In the genomic region with DNA sequence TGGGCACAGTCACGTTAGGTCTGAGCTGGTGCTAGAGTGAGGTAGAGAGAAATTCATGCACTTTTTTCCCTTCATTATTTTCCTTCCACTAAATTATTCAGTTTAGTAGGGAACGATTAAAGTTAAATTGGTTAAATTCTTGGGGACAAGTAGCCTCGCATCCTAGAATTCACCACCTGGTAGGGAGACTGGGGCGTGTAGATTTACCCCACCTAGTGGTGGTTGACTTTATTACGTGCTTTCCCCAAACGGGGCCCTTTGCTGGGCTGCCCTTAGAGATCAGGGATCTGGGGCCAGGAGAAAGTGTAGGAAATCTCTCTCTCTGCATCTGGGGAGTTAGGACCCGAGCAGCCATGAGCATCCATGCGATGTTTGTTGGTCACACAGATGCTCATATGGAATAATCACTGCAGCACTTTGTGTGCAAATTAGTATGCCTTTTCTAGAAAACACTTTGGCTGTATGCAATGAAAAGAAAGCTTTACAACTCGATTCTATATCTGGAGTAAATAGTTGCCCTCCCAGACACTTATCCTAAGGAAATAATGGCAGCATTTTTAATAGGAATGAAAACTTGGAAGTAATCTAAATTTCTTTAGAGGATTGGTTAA, we compare ENCODE assay signal across 8 cellular contexts.
DNase-seq lines count a peak whose midpoint lies in the region; ATAC-seq, FAIRE-seq and TF ChIP-seq lines count a peak whose summit lies in the region.

No MANE protein-coding gene starts in this region.

- peak; percentile 75 for ATAC-seq in PC-3

- 0 out of 2 replicates have a peak overlapping the region, but pooled peaks have one; percentile 7 for H3K4me2 ChIP-seq in PC-3 (ENCODE audit: low read length)
- H3K4me2 ChIP-seq in H1 (ENCODE audit: insufficient read depth in 1 of 2, low read depth in 2 of 2, low read length in 2 of 2), result no peak overlapping the region
- no peak overlapping the region for H3K4me2 ChIP-seq in neural progenitor cell

- H3K79me2 ChIP-seq in PC-3 (ENCODE audit: low read length) (no peaks in the 10 kb centered on the region), H1 (ENCODE audit: control insufficient read depth in 1 of 2, insufficient read depth in 2 of 2, low read length in 2 of 2) (no peaks in the 10 kb centered on the region), neural progenitor cell (ENCODE audit: low read depth) (no peaks in the 10 kb centered on the region)

- H4K5ac ChIP-seq in H1 (ENCODE audit: insufficient read length, low read depth, low read length), result no peak overlapping the region

- POLR2A ChIA-PET in PC-3 (lab: Charles Lee; ENCODE audit: unreplicated experiment), result no interaction called here
- POLR2A ChIA-PET in H1 (lab: Charles Lee; ENCODE audit: partially characterized antibody), result no interaction called here

- no peak overlapping the region for H3K23ac ChIP-seq in H1 (ENCODE audit: insufficient read length)

- no peak overlapping the region for H3K56ac ChIP-seq in H1 (replicated peaks; ENCODE audit: insufficient read length, low read depth, low read length)

- H2AFZ ChIP-seq in PC-3 (ENCODE audit: low read length) (no peak overlapping the region), H1 (ENCODE audit: low read length) (no peak overlapping the region), neural progenitor cell (replicated peaks) (peak overlapping the region; percentile 29)

- H2BK20ac ChIP-seq in H1 (ENCODE audit: low read length), result no peak overlapping the region

- TF ChIP-seq POLR2A in H1 (IDR thresholded peaks at IDR 0.05; ENCODE audit: control extremely low read depth in 1 of 2, low read depth in 2 of 2, low read length in 2 of 2), result no peak

- H3K18ac ChIP-seq in H1 (ENCODE audit: extremely low read depth, low read length), result no peak overlapping the region

- H3K79me1 ChIP-seq in H1 (ENCODE audit: low read depth, low read length), result no peaks in the 10 kb centered on the region

- H3K9me3 Mint-ChIP-seq in neural progenitor cell, result no peaks in the 10 kb centered on the region

- H2BK120ac ChIP-seq in H1 (replicated peaks; ENCODE audit: low read depth, low read length), result no peak overlapping the region

- no peak for TF ChIP-seq EP300 in H1 (IDR thresholded peaks at IDR 0.05; ENCODE audit: borderline replicate concordance in 1 of 2, low read depth in 2 of 2, low read length in 2 of 2)

- no peak overlapping the region for H3K27ac Mint-ChIP-seq in neural progenitor cell

- no peaks in the 10 kb centered on the region for H3K23me2 ChIP-seq in H1 (ENCODE audit: low read depth, low read length)

- H3K14ac ChIP-seq in H1 (ENCODE audit: insufficient read length), result no peak overlapping the region

- no peak overlapping the region for H3K27ac ChIP-seq in PC-3 (ENCODE audit: low read length)
- H3K27ac ChIP-seq in H1 (ENCODE audit: low read depth, low read length), result no peak overlapping the region
- no peak overlapping the region for H3K27ac ChIP-seq in neural progenitor cell

- H2BK15ac ChIP-seq in H1 (ENCODE audit: low read length), result no peak overlapping the region

- no peak overlapping the region for H3K4me3 Mint-ChIP-seq in neural progenitor cell

- FAIRE-seq in H1 (lab: Jason Lieb, UNC), result peak; percentile 62

- no peak overlapping the region for H4K91ac ChIP-seq in H1 (replicated peaks; ENCODE audit: insufficient read length, low read length)

- no peaks in the 10 kb centered on the region for H3K36me3 Mint-ChIP-seq in neural progenitor cell

- no peaks in the 10 kb centered on the region for H3K9me3 ChIP-seq in PC-3 (ENCODE audit: low read length)
- H3K9me3 ChIP-seq in H1 (ENCODE audit: insufficient read depth in 2 of 2, low read depth in 1 of 2, low read length in 1 of 2), result no peaks in the 10 kb centered on the region
- H3K9me3 ChIP-seq in neural progenitor cell (ENCODE audit: low read depth), result no peaks in the 10 kb centered on the region

- H2BK5ac ChIP-seq in H1 (ENCODE audit: low read depth, low read length), result no peak overlapping the region

- no peak overlapping the region for H4K8ac ChIP-seq in H1 (ENCODE audit: extremely low read depth, insufficient read depth, low read length)

- no peak overlapping the region for H3K4ac ChIP-seq in H1 (replicated peaks; ENCODE audit: insufficient read length, low read depth, low read length)

- no peaks in the 10 kb centered on the region for H3K4me1 Mint-ChIP-seq in neural progenitor cell

- no TSS peak for BruUV-seq in PC-3 (replicated peaks; lab: Mats Ljungman, UMichigan)

- DNase-seq in NCI-H524 (lab: John Stamatoyannopoulos, UW) (peak; percentile 20 to 55), NCI-H524 treated with DMSO at 0.1 percent for 48 hours (lab: John Stamatoyannopoulos, UW) (no peak), H7 (peak; percentile 87), PC-3 (peak; percentile 64), H1 (ENCODE audit: low read depth in 1 of 2, low spot score in 2 of 2) (peak; percentile 36 to 77), neural progenitor cell (ENCODE audit: low spot score) (peak; percentile 60), cortex of kidney (lab: John Stamatoyannopoulos, UW) (no peak), NCI-H1048 (lab: John Stamatoyannopoulos, UW) (no peak)

- H3F3A ChIP-seq in PC-3 (ENCODE audit: low read length, unreplicated experiment) (no peaks in the 10 kb centered on the region), neural progenitor cell (ENCODE audit: low read depth) (no peaks in the 10 kb centered on the region)

- CTCF ChIA-PET in PC-3 (lab: Charles Lee) (no interaction called here), H1 (lab: Charles Lee; ENCODE audit: partially characterized antibody) (interaction anchor here (0.6 to 12.3 kb wide), 25 partner anchors 7 to 358 kb away, joined by 3 to 138 read pairs (median 3); no protein-coding TSS in a partner anchor)

- H3K9ac ChIP-seq in PC-3 (ENCODE audit: low read length), result no peak overlapping the region
- no peak overlapping the region for H3K9ac ChIP-seq in H1 (replicated peaks in 1 of 4; ENCODE audit: extremely low read depth in 1 of 4, low read depth in 3 of 4, low read length in 3 of 4)
- H3K9ac ChIP-seq in neural progenitor cell, result no peak overlapping the region

- TF ChIP-seq RAD21 in H1 (IDR thresholded peaks at IDR 0.05 in 1 of 2, conservative IDR thresholded peaks at IDR 0.05 in 1 of 2; ENCODE audit: low read depth in 2 of 2, low read length in 2 of 2), result peak; percentile 60 to 71

- H3K4me1 ChIP-seq in PC-3 (ENCODE audit: insufficient read depth, low read length), result peaks cover 3% of the 10 kb centered on the region
- peaks cover 0 to 3% (median 1%) of the 10 kb centered on the region in 4 experiments; a peak in 1 of 7 replicates for H3K4me1 ChIP-seq in H1 (replicated peaks in 1 of 4; ENCODE audit: control insufficient read depth in 3 of 4, insufficient read depth in 4 of 4, low read length in 3 of 4)
- H3K4me1 ChIP-seq in neural progenitor cell, result no peaks in the 10 kb centered on the region

- TF ChIP-seq CTCF in PC-3 (conservative IDR thresholded peaks at IDR 0.05; ENCODE audit: low read depth, low read length), result peak; percentile 63
- TF ChIP-seq CTCF in H1 (IDR thresholded peaks at IDR 0.05; ENCODE audit: control extremely low read depth in 1 of 3, insufficient read depth in 1 of 3, low read depth in 1 of 3, low read length in 3 of 3), result peak; percentile 58 to 77 (median 75)
- TF ChIP-seq CTCF in neural progenitor cell (IDR thresholded peaks at IDR 0.05), result peak; percentile 73

- peaks cover 5% of the 10 kb centered on the region for H3K27me3 Mint-ChIP-seq in neural progenitor cell (ENCODE audit: insufficient read depth, low read depth)

- H3K36me3 ChIP-seq in H7 (replicated peaks; ENCODE audit: control insufficient read depth, insufficient read depth, low read length) (no peaks in the 10 kb centered on the region), PC-3 (ENCODE audit: low read depth, low read length) (no peaks in the 10 kb centered on the region), H1 (ENCODE audit: control insufficient read depth in 2 of 4, insufficient read depth in 4 of 4, low read length in 3 of 4) (no peaks in the 10 kb centered on the region), neural progenitor cell (no peaks in the 10 kb centered on the region)

- H3K9me2 ChIP-seq in PC-3 (replicated peaks; ENCODE audit: low read length), result no peaks in the 10 kb centered on the region

- H4K20me1 ChIP-seq in PC-3 (ENCODE audit: low read length) (no peaks in the 10 kb centered on the region), H1 (replicated peaks in 1 of 2; ENCODE audit: control insufficient read depth in 1 of 2, insufficient read depth in 2 of 2, low read length in 2 of 2) (no peaks in the 10 kb centered on the region), neural progenitor cell (ENCODE audit: low read depth) (no peaks in the 10 kb centered on the region)

- intact Hi-C loops in PC-3 (cut with micrococcal nuclease), result no loop called here

- H3K4me3 ChIP-seq in H7 (ENCODE audit: insufficient read depth, low read depth, low read length) (no peak overlapping the region), PC-3 (ENCODE audit: low read length) (no peak overlapping the region), H1 (ENCODE audit: extremely low read depth in 1 of 4, insufficient read depth in 2 of 4, low read depth in 3 of 4, low read length in 4 of 4) (no peak overlapping the region), neural progenitor cell (no peak overlapping the region)

- no peak overlapping the region for H2BK12ac ChIP-seq in H1 (ENCODE audit: low read depth, low read length)

- 33% methylated on average over 9 of the region's 9 CpGs; no CpG with 5 or more reads in 1 of the 2 experiments for WGBS in H1 (ENCODE audit: extremely low coverage in 1 of 2, insufficient coverage in 1 of 2, insufficient read length in 1 of 2, insufficient replicate concordance in 2 of 2, low coverage in 1 of 2, low lambda C conversion rate in 2 of 2, missing lambda C conversion rate in 1 of 2), 2 experiments

- H3K27me3 ChIP-seq in H7 (ENCODE audit: control insufficient read depth, insufficient read depth, low read length), result no peaks in the 10 kb centered on the region
- no peaks in the 10 kb centered on the region for H3K27me3 ChIP-seq in PC-3 (ENCODE audit: low read length)
- H3K27me3 ChIP-seq in H1 (replicated peaks in 1 of 4; ENCODE audit: control insufficient read depth in 3 of 4, extremely low read depth in 1 of 4, insufficient read depth in 3 of 4, low read length in 3 of 4), result no peaks in the 10 kb centered on the region
- no peaks in the 10 kb centered on the region for H3K27me3 ChIP-seq in neural progenitor cell

- H2AK5ac ChIP-seq in H1 (ENCODE audit: low read depth, low read length), result no peak overlapping the region

TF ChIP-seq in H1, 55 proteins besides CTCF, POLR2A, EP300 and RAD21:
- TF ChIP-seq HDAC6 (IDR thresholded peaks at IDR 0.05; ENCODE audit: low read depth, low read length) (no peak), CREB1 (IDR thresholded peaks at IDR 0.05) (peak; percentile 48; the same call in 1 of the 2 replicates)

Comparison
In these comparisons a context has a peak if more than half of its experiments do, and no peak if none do; other contexts are left out.
1. DNase-seq: peak in NCI-H524 (2 of 2), H7 (single experiment), PC-3 (single experiment), H1 (2 of 2) and neural progenitor cell (single experiment); none in NCI-H524 treated with DMSO at 0.1 percent for 48 hours (single experiment), cortex of kidney (single experiment) and NCI-H1048 (single experiment).
2. Peak in every context shown above with its lines, with median percentiles within 50 percentile points of each other: CTCF ChIP-seq.